ENCODE assay signal across 16 cellular contexts in the genomic region with DNA sequence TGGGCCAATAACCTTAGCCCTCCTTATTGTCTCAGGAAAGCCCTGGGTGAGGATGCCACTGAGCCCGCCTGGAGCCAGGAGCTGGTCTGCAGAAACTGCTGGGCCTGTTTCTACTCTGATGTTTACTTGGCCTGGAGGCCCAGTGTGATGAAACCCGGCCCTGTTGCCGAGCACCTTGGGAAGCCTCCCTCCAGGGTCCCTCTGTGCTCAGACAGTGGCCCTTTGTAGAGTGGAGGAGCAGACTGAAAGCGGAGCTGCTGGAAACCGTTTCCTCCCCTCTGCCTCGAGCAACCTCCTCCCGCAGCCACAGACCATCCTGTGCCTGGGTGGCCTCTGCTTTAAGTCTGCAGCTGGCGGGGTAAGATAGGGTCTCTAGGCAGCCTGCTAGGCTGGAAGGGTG.
DNase-seq lines count a peak whose midpoint lies in the region; TF ChIP-seq lines count a peak whose summit lies in the region.
"Had no signal": no experiment of that assay in that cellular context is flagged by ENCODE, and none has a peak within 500 bp of the region (broad histone marks: within the 10 kb centered on the region; RNA-seq: fewer than 3 reads in every experiment).

No MANE protein-coding gene starts in this region.

- H3K4me2 ChIP-seq in H9 (ENCODE audit: insufficient read depth, insufficient read length, low read length) (no peak overlapping the region), hepatocyte (peak overlapping the region; percentile 1), trophoblast cell (ENCODE audit: low read length) (no peak overlapping the region)
- H3K4me2 ChIP-seq: BLaER1 had no signal

- no peak overlapping the region for H2BK20ac ChIP-seq in H9 (ENCODE audit: low read depth, low read length, poor library complexity, severe bottlenecking)

- no peak overlapping the region; a peak in 1 of 7 replicates for H3K27ac Mint-ChIP-seq in H9
- H3K27ac Mint-ChIP-seq: activated naive CD8-positive, alpha-beta T cell treated with anti-CD3 and anti-CD28 coated beads for 36 hours; IgD-negative memory B cell; stimulated activated memory B cell treated with anti-CD40 and anti-IgM and Interleukin-4, amounts not matched to agents 10 μg/mL and 1 μg/mL and 100 μg/mL, for 72 hours; T-helper 1 cell treated with Interleukin-12 subunit alpha and Interleukin-12 subunit beta and Interleukin-4 antibody, amounts not matched to agents 30 μg/mL and 1 μg/mL, for 36 hours had no signal

- no peaks in the 10 kb centered on the region for H3K36me3 Mint-ChIP-seq in H9 (ENCODE audit: insufficient read depth in 1 of 3, low read depth in 3 of 3)
- H3K36me3 Mint-ChIP-seq: activated naive CD8-positive, alpha-beta T cell treated with anti-CD3 and anti-CD28 coated beads for 36 hours; IgD-negative memory B cell; stimulated activated memory B cell treated with anti-CD40 and anti-IgM and Interleukin-4, amounts not matched to agents 10 μg/mL and 1 μg/mL and 100 μg/mL, for 72 hours had no signal

- no peak overlapping the region for H3K4me3 Mint-ChIP-seq in H9
- H3K4me3 Mint-ChIP-seq: activated naive CD8-positive, alpha-beta T cell treated with anti-CD3 and anti-CD28 coated beads for 36 hours; IgD-negative memory B cell; stimulated activated memory B cell treated with anti-CD40 and anti-IgM and Interleukin-4, amounts not matched to agents 10 μg/mL and 1 μg/mL and 100 μg/mL, for 72 hours; T-helper 1 cell treated with Interleukin-12 subunit alpha and Interleukin-12 subunit beta and Interleukin-4 antibody, amounts not matched to agents 30 μg/mL and 1 μg/mL, for 36 hours had no signal

- no peak overlapping the region for H2AFZ ChIP-seq in H9 (ENCODE audit: low read length)
- no peak overlapping the region for H2AFZ ChIP-seq in hepatocyte
- no peak overlapping the region for H2AFZ ChIP-seq in trophoblast cell (ENCODE audit: insufficient read depth, low read length, poor library complexity)

- H3K4me1 ChIP-seq in H9 (ENCODE audit: insufficient read depth, low read length) (no peaks in the 10 kb centered on the region), hepatocyte (ENCODE audit: insufficient read depth) (peaks cover 8% of the 10 kb centered on the region), trophoblast cell (ENCODE audit: control insufficient read depth in 1 of 2, insufficient read depth in 2 of 2, low read length in 2 of 2) (peaks cover 7 to 11% of the 10 kb centered on the region in 2 experiments)

- H4K8ac ChIP-seq in H9 (replicated peaks; ENCODE audit: insufficient read length, low read depth, low read length) (no peak overlapping the region), trophoblast cell (ENCODE audit: low read depth, low read length) (no peak overlapping the region)

- H2BK120ac ChIP-seq in H9 (ENCODE audit: low read depth, low read length, poor library complexity, severe bottlenecking) = no peak overlapping the region
- no peak overlapping the region for H2BK120ac ChIP-seq in trophoblast cell (ENCODE audit: insufficient read depth, low read length, poor library complexity)

- H3K27ac ChIP-seq in H9 (ENCODE audit: insufficient read length, low read depth, low read length) (no peak overlapping the region), hepatocyte (peak overlapping the region; percentile 31), trophoblast cell (ENCODE audit: low read depth, low read length) (no peak overlapping the region)
- H3K27ac ChIP-seq: BLaER1, colonic mucosa had no signal

- no CpG with 5 or more reads among the region's 8 CpGs for WGBS in H9 (ENCODE audit: extremely low coverage, insufficient read length, low lambda C conversion rate)
- WGBS in hepatocyte (ENCODE audit: low lambda C conversion rate, missing lambda C conversion rate) = 24% methylated on average over 8 of the region's 8 CpGs
- WGBS in trophoblast cell (ENCODE audit: extremely low coverage, insufficient coverage, insufficient read length) = no CpG with 5 or more reads among the region's 8 CpGs

- no peak overlapping the region for H3K23ac ChIP-seq in H9 (ENCODE audit: insufficient read length, low read depth, low read length)
- H3K23ac ChIP-seq in trophoblast cell (ENCODE audit: low read length) = no peak overlapping the region

- H2BK12ac ChIP-seq in H9 (ENCODE audit: insufficient read length, low read depth, low read length) = no peak overlapping the region
- H2BK12ac ChIP-seq in trophoblast cell (ENCODE audit: low read length) = peak overlapping the region; percentile 26

- H3K23me2 ChIP-seq in H9 (ENCODE audit: insufficient read length, low read depth, low read length, poor library complexity, severe bottlenecking) = peaks cover 2% of the 10 kb centered on the region

- H2BK5ac ChIP-seq in H9 (ENCODE audit: insufficient read length, low read length) = no peak overlapping the region
- no peak overlapping the region for H2BK5ac ChIP-seq in trophoblast cell (ENCODE audit: low read depth, low read length, poor library complexity)

- H3K4me3 ChIP-seq in hepatocyte (no peak overlapping the region), trophoblast cell (ENCODE audit: low read depth, low read length) (no peak overlapping the region)
- H3K4me3 ChIP-seq: BLaER1, colonic mucosa had no signal

- no peak overlapping the region for H2BK15ac ChIP-seq in H9 (ENCODE audit: low read depth, low read length)

- TF ChIP-seq CTCF in H9 (conservative IDR thresholded peaks at IDR 0.05) = no peak
- TF ChIP-seq CTCF in hepatocyte (IDR thresholded peaks at IDR 0.05; ENCODE audit: poor library complexity) = no peak

- no peak overlapping the region for H3T11ph ChIP-seq in H9 (ENCODE audit: low read length)

- H3K27me3 Mint-ChIP-seq in H9 (ENCODE audit: low read depth) = peaks cover 59% of the 10 kb centered on the region
- H3K27me3 Mint-ChIP-seq: activated naive CD8-positive, alpha-beta T cell treated with anti-CD3 and anti-CD28 coated beads for 36 hours had no signal

- H4K20me1 ChIP-seq in H9 (ENCODE audit: control insufficient read depth, insufficient read depth, insufficient read length) (no peaks in the 10 kb centered on the region), hepatocyte (ENCODE audit: insufficient read depth, poor library complexity, severe bottlenecking) (no peaks in the 10 kb centered on the region)
- H4K20me1 ChIP-seq: BLaER1 had no signal

- H3K79me1 ChIP-seq in H9 (ENCODE audit: insufficient read depth, low read depth, low read length, poor library complexity, severe bottlenecking) (no peaks in the 10 kb centered on the region), trophoblast cell (ENCODE audit: low read length) (peaks cover 2% of the 10 kb centered on the region)

- H3K14ac ChIP-seq in H9 (ENCODE audit: insufficient read depth, low read length) (no peak overlapping the region), trophoblast cell (ENCODE audit: low read length) (no peak overlapping the region)

- H3K9me2 ChIP-seq in hepatocyte (replicated peaks; ENCODE audit: insufficient read depth) = no peaks in the 10 kb centered on the region

- H3K9me3 ChIP-seq in H9 (ENCODE audit: control insufficient read depth, low read depth, low read length) (no peaks in the 10 kb centered on the region), hepatocyte (ENCODE audit: low read depth) (no peaks in the 10 kb centered on the region), trophoblast cell (ENCODE audit: insufficient read depth, low read depth, low read length) (no peaks in the 10 kb centered on the region)
- H3K9me3 ChIP-seq: BLaER1, colonic mucosa had no signal

- peak; percentile 35 for DNase-seq in H9
- DNase-seq in UCSD-AML1 (lab: John Stamatoyannopoulos, UW; ENCODE audit: unreplicated experiment) = peak; percentile 43
- peak; percentile 67 for DNase-seq in hepatocyte (ENCODE audit: low spot score)
- DNase-seq in trophoblast cell = no peak
- DNase-seq in stimulated activated CD4-positive, alpha-beta T cell treated with anti-CD3 and anti-CD28 coated beads, Interleukin-2, amount 100 ng/mL, for 48 hours = no peak
- no peak for DNase-seq in HUDEP-2 (lab: John Stamatoyannopoulos, UW; ENCODE audit: unreplicated experiment in 76 of 76)
- DNase-seq in NCI-H1092 (lab: John Stamatoyannopoulos, UW) = no peak
- DNase-seq: activated CD4-positive, CD25-positive, alpha-beta regulatory T cell treated with anti-CD3 and anti-CD28 coated beads, Interleukin-2, amount 50 U/mL, for 72 hours; activated naive CD8-positive, alpha-beta T cell treated with anti-CD3 and anti-CD28 coated beads for 36 hours; activated T-cell treated with anti-CD3 and anti-CD28 coated beads for 4 hours; colonic mucosa; stimulated activated CD4-positive, alpha-beta T cell treated with anti-CD3 and anti-CD28 coated beads, Interleukin-4, amount 100 ng/mL, for 1 hour had no signal

- H3K79me2 ChIP-seq in H9 (ENCODE audit: insufficient read depth, low read length) (no peaks in the 10 kb centered on the region), hepatocyte (peaks cover 3% of the 10 kb centered on the region), trophoblast cell (ENCODE audit: control insufficient read depth, insufficient read depth, low read length, poor library complexity) (no peaks in the 10 kb centered on the region)

- H3K4ac ChIP-seq in H9 (ENCODE audit: low read depth, low read length) = no peak overlapping the region
- H3K4ac ChIP-seq in trophoblast cell (ENCODE audit: low read depth, low read length) = no peak overlapping the region

- H3K9ac ChIP-seq in H9 (ENCODE audit: extremely low read depth, insufficient read length, low read length) (no peak overlapping the region), trophoblast cell (ENCODE audit: low read length) (no peak overlapping the region)
- H3K9ac ChIP-seq: BLaER1 had no signal

- H3K4me1 Mint-ChIP-seq in H9 = peaks cover 8 to 16% of the 10 kb centered on the region in 2 experiments
- H3K4me1 Mint-ChIP-seq: activated naive CD8-positive, alpha-beta T cell treated with anti-CD3 and anti-CD28 coated beads for 36 hours; IgD-negative memory B cell had no signal

- H4K5ac ChIP-seq in H9 (ENCODE audit: insufficient read length, low read depth, low read length) = no peak overlapping the region

- H4K91ac ChIP-seq in H9 (ENCODE audit: insufficient read length, low read depth, low read length) (no peak overlapping the region), trophoblast cell (ENCODE audit: low read depth, low read length) (no peak overlapping the region)

- no peak overlapping the region for H3K18ac ChIP-seq in H9 (ENCODE audit: insufficient read length, low read depth, low read length)
- H3K18ac ChIP-seq in trophoblast cell (ENCODE audit: low read length) = no peak overlapping the region

- H3K56ac ChIP-seq in H9 (ENCODE audit: insufficient read length, low read depth, low read length) = no peak overlapping the region

- H4K12ac ChIP-seq in trophoblast cell (ENCODE audit: low read depth, low read length) = no peak overlapping the region

- H3K27me3 ChIP-seq in H9 (ENCODE audit: insufficient read depth, low read length) = no peaks in the 10 kb centered on the region; the same call in 1 of the 2 replicates
- H3K27me3 ChIP-seq in hepatocyte = no peaks in the 10 kb centered on the region
- no peaks in the 10 kb centered on the region for H3K27me3 ChIP-seq in trophoblast cell (ENCODE audit: insufficient read depth, low read length)
- H3K27me3 ChIP-seq: BLaER1, colonic mucosa had no signal

- H3K36me3 ChIP-seq in hepatocyte (replicated peaks; ENCODE audit: insufficient read depth, low read depth) (no peaks in the 10 kb centered on the region), trophoblast cell (ENCODE audit: control insufficient read depth in 1 of 2, insufficient read depth in 2 of 2, low read length in 2 of 2) (no peaks in the 10 kb centered on the region)
- H3K36me3 ChIP-seq: BLaER1, colonic mucosa had no signal

- no peaks in the 10 kb centered on the region for H3K9me3 Mint-ChIP-seq in H9
- H3K9me3 Mint-ChIP-seq: activated naive CD8-positive, alpha-beta T cell treated with anti-CD3 and anti-CD28 coated beads for 36 hours; IgD-negative memory B cell; stimulated activated memory B cell treated with anti-CD40 and anti-IgM and Interleukin-4, amounts not matched to agents 10 μg/mL and 1 μg/mL and 100 μg/mL, for 72 hours; T-helper 1 cell treated with Interleukin-12 subunit alpha and Interleukin-12 subunit beta and Interleukin-4 antibody, amounts not matched to agents 30 μg/mL and 1 μg/mL, for 36 hours had no signal

- H2AK5ac ChIP-seq in H9 (ENCODE audit: insufficient read length, low read length) = no peak overlapping the region
- no peak overlapping the region for H2AK5ac ChIP-seq in trophoblast cell (ENCODE audit: low read length)

Comparison
In these comparisons a context has a peak if more than half of its experiments do, and no peak if none do; other contexts are left out.
1. DNase-seq: peak in H9 (single experiment), UCSD-AML1 (single experiment) and hepatocyte (single experiment); none in trophoblast cell (0 of 2), stimulated activated CD4-positive, alpha-beta T cell treated with anti-CD3 and anti-CD28 coated beads, Interleukin-2, amount 100 ng/mL, for 48 hours (0 of 2), HUDEP-2 (0 of 76) and NCI-H1092 (single experiment).